ENCODE assay signal across 9 cellular contexts in genomic region chr2:128623776-128624424, GRCh38.
DNase-seq lines count a peak whose midpoint lies in the region; ATAC-seq and TF ChIP-seq lines count a peak whose summit lies in the region.
"Had no signal": no experiment of that assay in that cellular context is flagged by ENCODE, and none has a peak within 500 bp of the region (broad histone marks: within the 10 kb centered on the region; RNA-seq: fewer than 3 reads in every experiment).

No MANE protein-coding gene starts in this region.

- H2AFZ ChIP-seq in neuronal stem cell (ENCODE audit: low read length), result peak overlapping the region; percentile 5

- WGBS in neuronal stem cell (ENCODE audit: extremely low coverage in 2 of 2, insufficient read length in 2 of 2, insufficient replicate concordance in 1 of 2), 2 donors, result no CpG with 5 or more reads among the region's 8 CpGs
- WGBS in endodermal cell (ENCODE audit: insufficient coverage in 1 of 2, insufficient read length in 1 of 2), 2 experiments, result 94 to 95% methylated on average over 6 to 8 of the region's 8 CpGs

- POLR2A ChIA-PET in activated CD8-positive, alpha-beta T cell treated with anti-CD3 and anti-CD28 coated beads, Interleukin-2, amount 10 ng/mL, durations not matched to agents 7 days and 5 days (lab: Charles Lee), result no interaction called here

- DNase-seq in GM06990 (ENCODE audit: extremely low read depth, insufficient read length) (peak; percentile 48), neuronal stem cell (ENCODE audit: low spot score) (no peak), endodermal cell (no peak), HUDEP-2 (lab: John Stamatoyannopoulos, UW; ENCODE audit: unreplicated experiment in 76 of 76) (no peak)
- peak; percentile 67 for DNase-seq in activated CD8-positive, alpha-beta T cell treated with anti-CD3 and anti-CD28 coated beads, Interleukin-2, amount 10 ng/mL, durations not matched to agents 7 days and 5 days

- no peak overlapping the region for H3K4me2 ChIP-seq in neuronal stem cell (ENCODE audit: insufficient read depth, low read length, poor library complexity, severe bottlenecking)

- ATAC-seq in GM21367 (IDR thresholded peaks at IDR 0.05; ENCODE audit: unreplicated experiment) (peak; percentile 86), HG03521 (IDR thresholded peaks at IDR 0.05; ENCODE audit: unreplicated experiment) (peak; percentile 75), esophagus mucosa (no peak)
- peak; percentile 81 for ATAC-seq in activated CD8-positive, alpha-beta T cell treated with anti-CD3 and anti-CD28 coated beads, Interleukin-2, amount 10 ng/mL, durations not matched to agents 7 days and 5 days
- ATAC-seq: heart left ventricle had no signal

- no peak overlapping the region for H2BK5ac ChIP-seq in neuronal stem cell (ENCODE audit: low read length)

- H3K36me3 Mint-ChIP-seq in activated CD8-positive, alpha-beta T cell treated with anti-CD3 and anti-CD28 coated beads, Interleukin-2, amount 10 ng/mL, durations not matched to agents 7 days and 5 days (ENCODE audit: low read depth), result no peaks in the 10 kb centered on the region
- H3K36me3 Mint-ChIP-seq in endodermal cell (ENCODE audit: low read depth), result no peaks in the 10 kb centered on the region

- H3K4me3 Mint-ChIP-seq in activated CD8-positive, alpha-beta T cell treated with anti-CD3 and anti-CD28 coated beads, Interleukin-2, amount 10 ng/mL, durations not matched to agents 7 days and 5 days, result peak overlapping the region; percentile 26
- no peak overlapping the region for H3K4me3 Mint-ChIP-seq in endodermal cell

- H3K4me3 ChIP-seq in GM06990 (replicated peaks; ENCODE audit: low read depth, low read length) (no peak overlapping the region), neuronal stem cell (ENCODE audit: low read length in 2 of 2) (no peak overlapping the region), endodermal cell (ENCODE audit: low read length) (no peak overlapping the region)
- H3K4me3 ChIP-seq: heart left ventricle had no signal

- H3K9me3 ChIP-seq in neuronal stem cell (replicated peaks in 1 of 2; ENCODE audit: control insufficient read depth in 2 of 2, insufficient read depth in 1 of 2, low read depth in 1 of 2, low read length in 2 of 2) (no peaks in the 10 kb centered on the region), endodermal cell (ENCODE audit: control insufficient read depth, low read length) (no peaks in the 10 kb centered on the region)
- H3K9me3 ChIP-seq: heart left ventricle had no signal

- no peaks in the 10 kb centered on the region for H3K9me3 Mint-ChIP-seq in activated CD8-positive, alpha-beta T cell treated with anti-CD3 and anti-CD28 coated beads, Interleukin-2, amount 10 ng/mL, durations not matched to agents 7 days and 5 days (ENCODE audit: insufficient read depth)
- H3K9me3 Mint-ChIP-seq in endodermal cell, result no peaks in the 10 kb centered on the region

- no peak overlapping the region for H4K91ac ChIP-seq in neuronal stem cell (ENCODE audit: low read depth, low read length, poor library complexity)

- H2BK120ac ChIP-seq in neuronal stem cell (ENCODE audit: low read depth, low read length), result no peak overlapping the region

- no peak overlapping the region for H3K9ac ChIP-seq in neuronal stem cell (ENCODE audit: low read depth, low read length, poor library complexity)
- H3K9ac ChIP-seq in endodermal cell (ENCODE audit: extremely low read depth, low read length, poor library complexity, severe bottlenecking), result no peak overlapping the region

- TF ChIP-seq CTCF in GM06990 (IDR thresholded peaks at IDR 0.05; ENCODE audit: insufficient read depth, low read length, poor library complexity, severe bottlenecking) (no peak), endodermal cell (conservative IDR thresholded peaks at IDR 0.05) (no peak)

- peak overlapping the region; percentile 63 for H3K18ac ChIP-seq in neuronal stem cell (ENCODE audit: low read length)

- peaks cover 24% of the 10 kb centered on the region for H3K4me1 Mint-ChIP-seq in activated CD8-positive, alpha-beta T cell treated with anti-CD3 and anti-CD28 coated beads, Interleukin-2, amount 10 ng/mL, durations not matched to agents 7 days and 5 days (ENCODE audit: low read depth)
- H3K4me1 Mint-ChIP-seq in endodermal cell, result peaks cover 13% of the 10 kb centered on the region

- CTCF ChIA-PET in activated CD8-positive, alpha-beta T cell treated with anti-CD3 and anti-CD28 coated beads, Interleukin-2, amount 10 ng/mL, durations not matched to agents 7 days and 5 days (lab: Charles Lee), result no interaction called here

- H3K27me3 ChIP-seq in GM06990 (replicated peaks; ENCODE audit: control insufficient read depth, insufficient read depth, low read length) (no peaks in the 10 kb centered on the region), neuronal stem cell (ENCODE audit: control insufficient read depth in 3 of 3, insufficient read depth in 3 of 3, low read depth in 1 of 3, low read length in 3 of 3) (no peaks in the 10 kb centered on the region), endodermal cell (ENCODE audit: control insufficient read depth, insufficient read depth, low read length, poor library complexity, severe bottlenecking) (no peaks in the 10 kb centered on the region)

- no peak overlapping the region for H3K14ac ChIP-seq in neuronal stem cell (ENCODE audit: low read length)

- peak overlapping the region; percentile 69 for H3K27ac Mint-ChIP-seq in activated CD8-positive, alpha-beta T cell treated with anti-CD3 and anti-CD28 coated beads, Interleukin-2, amount 10 ng/mL, durations not matched to agents 7 days and 5 days
- H3K27ac Mint-ChIP-seq in endodermal cell, result no peak overlapping the region

- H2BK15ac ChIP-seq in neuronal stem cell (ENCODE audit: low read length), result no peak overlapping the region

- H4K8ac ChIP-seq in neuronal stem cell (ENCODE audit: low read depth, low read length), result no peak overlapping the region

- no peak overlapping the region for H3K4ac ChIP-seq in neuronal stem cell (ENCODE audit: low read length)

- no peak overlapping the region for H2BK12ac ChIP-seq in neuronal stem cell (ENCODE audit: low read length)

- H3K4me1 ChIP-seq in neuronal stem cell (ENCODE audit: control insufficient read depth in 2 of 2, insufficient read depth in 1 of 2, low read depth in 1 of 2, low read length in 2 of 2) (peaks cover 15 to 25% of the 10 kb centered on the region in 2 donors), endodermal cell (ENCODE audit: control insufficient read depth, insufficient read depth, low read length) (peaks cover 8% of the 10 kb centered on the region)

- H3K36me3 ChIP-seq in GM06990 (ENCODE audit: control insufficient read depth, insufficient read depth, low read length), result no peaks in the 10 kb centered on the region
- H3K36me3 ChIP-seq in neuronal stem cell (replicated peaks in 1 of 2; ENCODE audit: control insufficient read depth in 2 of 2, insufficient read depth in 2 of 2, low read length in 2 of 2), result no peaks in the 10 kb centered on the region
- no peaks in the 10 kb centered on the region for H3K36me3 ChIP-seq in endodermal cell (ENCODE audit: control insufficient read depth, insufficient read depth, low read length)
- H3K36me3 ChIP-seq: heart left ventricle had no signal

- no peaks in the 10 kb centered on the region for H3K79me1 ChIP-seq in neuronal stem cell (ENCODE audit: low read depth, low read length)

- peaks cover 22% of the 10 kb centered on the region for H3K27me3 Mint-ChIP-seq in activated CD8-positive, alpha-beta T cell treated with anti-CD3 and anti-CD28 coated beads, Interleukin-2, amount 10 ng/mL, durations not matched to agents 7 days and 5 days (ENCODE audit: low read depth)
- peaks cover 7% of the 10 kb centered on the region for H3K27me3 Mint-ChIP-seq in endodermal cell (ENCODE audit: insufficient read depth)

- no peak overlapping the region for H3K23ac ChIP-seq in neuronal stem cell (ENCODE audit: low read depth, low read length, poor library complexity)

- H2AK5ac ChIP-seq in neuronal stem cell (ENCODE audit: low read depth, low read length), result no peak overlapping the region

- H3K27ac ChIP-seq in neuronal stem cell (replicated peaks; ENCODE audit: low read length), result no peak overlapping the region
- no peak overlapping the region for H3K27ac ChIP-seq in endodermal cell (ENCODE audit: low read depth, low read length)
- H3K27ac ChIP-seq: heart left ventricle had no signal

Comparison
In these comparisons a context has a peak if more than half of its experiments do, and no peak if none do; other contexts are left out.
1. DNase-seq: peak in GM06990 (single experiment) and activated CD8-positive, alpha-beta T cell treated with anti-CD3 and anti-CD28 coated beads, Interleukin-2, amount 10 ng/mL, durations not matched to agents 7 days and 5 days (single experiment); none in neuronal stem cell (single experiment), endodermal cell (single experiment) and HUDEP-2 (0 of 76).